Comparison of ENCODE assay signal across 12 cellular contexts in genomic region chr18:24413148-24413547, GRCh38. TPM values are rescaled to one million over a fixed set of nuclear protein-coding genes. Genes with fewer than 3 reads are reported as not detected.
DNase-seq lines count a peak whose midpoint lies in the region; TF ChIP-seq lines count a peak whose summit lies in the region.
"Had no signal": no experiment of that assay in that cellular context is flagged by ENCODE, and none has a peak within 500 bp of the region (broad histone marks: within the 10 kb centered on the region; RNA-seq: fewer than 3 reads in every experiment).

No MANE protein-coding gene starts in this region.

- no peak overlapping the region for H3K4me3 ChIP-seq in epithelial cell of proximal tubule (ENCODE audit: low read depth, low read length)
- H3K4me3 ChIP-seq: ovary had no signal

- DNase-seq in DMS 273 (lab: John Stamatoyannopoulos, UW; ENCODE audit: unreplicated experiment) (peak; percentile 62), DMS 273 treated with DMSO at 0.1 percent for 48 hours (lab: John Stamatoyannopoulos, UW) (no peak), OCI-M1 (lab: John Stamatoyannopoulos, UW) (peak; percentile 29), epithelial cell of proximal tubule (ENCODE audit: low read depth) (no peak), myocyte (ENCODE audit: low read depth) (peak; percentile 33), GM19240 (ENCODE audit: insufficient read length, low spot score) (no peak), HuH-7 (ENCODE audit: low spot score) (no peak)
- DNase-seq in activated CD4-positive, alpha-beta T cell treated with anti-CD3 and anti-CD28 coated beads, Interleukin-2, amount 50 U/mL, for 1 hour = no peak
- DNase-seq: 8988T, activated gamma-delta T cell, NCI-H1105 had no signal

- peak; percentile 40 for TF ChIP-seq CTCF in epithelial cell of proximal tubule (conservative IDR thresholded peaks at IDR 0.05; ENCODE audit: low read depth, low read length)

RNA-seq across cellular contexts. Expression of gene IMPACT, which starts 13.3 kb away (rescaled TPM):
- total RNA-seq in epithelial cell of proximal tubule = 15.5 and 20.0 TPM in 2 replicates
- 43.0 and 44.4 TPM in 2 replicates for total RNA-seq in myocyte
- 38.3 TPM for polyA plus RNA-seq in myocyte (2012)

RNA-seq across cellular contexts. Expression of gene OSBPL1A, which starts 15.5 kb away (rescaled TPM):
- total RNA-seq in epithelial cell of proximal tubule = 20.8 and 24.7 TPM in 2 replicates
- total RNA-seq in myocyte = 15.1 and 19.5 TPM in 2 replicates
- polyA plus RNA-seq in myocyte (2012) = 21.1 TPM

RNA-seq across cellular contexts. Expression of gene HRH4, which starts 47.3 kb away (rescaled TPM):
- total RNA-seq in epithelial cell of proximal tubule (0.12 TPM in 1 of 2 replicates, not detected in the other), myocyte (0.13 and 0.21 TPM in 2 replicates)
- polyA plus RNA-seq in myocyte (2012) = 0.05 TPM
- total RNA-seq: ovary had no signal

Comparison
In these comparisons a context has a peak if more than half of its experiments do, and no peak if none do; other contexts are left out.
1. DNase-seq: peak in DMS 273 (single experiment), OCI-M1 (single experiment) and myocyte (single experiment); none in DMS 273 treated with DMSO at 0.1 percent for 48 hours (single experiment), epithelial cell of proximal tubule (single experiment), GM19240 (single experiment), HuH-7 (single experiment) and activated CD4-positive, alpha-beta T cell treated with anti-CD3 and anti-CD28 coated beads, Interleukin-2, amount 50 U/mL, for 1 hour (single experiment).